35 cellular contexts compared by ENCODE assay signal in genomic region chr2:236028066-236028465, GRCh38.
"Had no signal": no experiment of that assay in that cellular context is flagged by ENCODE, and none has a peak within 500 bp of the region (broad histone marks: within the 10 kb centered on the region; RNA-seq: fewer than 3 reads in every experiment).

No MANE protein-coding gene starts in this region.

- H3K27ac Mint-ChIP-seq: activated B cell treated with CpG ODN at 0.5 μM for 24 hours; activated CD4-positive, alpha-beta memory T cell treated with anti-CD3 and anti-CD28 coated beads for 36 hours; activated CD4-positive, alpha-beta T cell treated with anti-CD3 and anti-CD28 coated beads, Interleukin-2, amount 10 ng/mL, durations not matched to agents 24 days and 14 days; activated CD8-positive, alpha-beta T cell treated with anti-CD3 and anti-CD28 coated beads for 36 hours; activated naive CD4-positive, alpha-beta T cell treated with anti-CD3 and anti-CD28 coated beads for 36 hours; activated naive CD4-positive, alpha-beta T cell treated with anti-CD3 and anti-CD28 coated beads, Interleukin-2, amount 50 U/mL, for 72 hours; activated naive CD8-positive, alpha-beta T cell treated with anti-CD3 and anti-CD28 coated beads for 36 hours; activated T-cell treated with anti-CD3 and anti-CD28 coated beads, Interleukin-2, amount 50 U/mL, for 72 hours; activated T-helper 1 cell treated with anti-CD3 and anti-CD28 coated beads, Interleukin-12 subunit alpha, Interleukin-12 subunit beta, Interleukin-2, Interleukin-4 antibody, amounts not matched to agents 30 ng/mL and 10 ng/mL and 1 ng/mL, durations not matched to agents 14 hours and 24 hours and 36 hours; activated T-helper 17 cell treated with anti-CD3 and anti-CD28 coated beads, Interleukin-2, amount 50 U/mL, for 72 hours; T-helper 1 cell treated with Interleukin-12 subunit alpha and Interleukin-12 subunit beta and Interleukin-4 antibody, amounts not matched to agents 30 μg/mL and 1 μg/mL, for 36 hours; T-helper 2 cell treated with Interferon-gamma antibody and Interleukin-4, amounts not matched to agents 5 μg/mL and 100 μg/mL, for 36 hours had no signal

- DNase-seq: activated B cell treated with CpG ODN at 0.5 μM for 24 hours; activated CD4-positive, alpha-beta memory T cell treated with anti-CD3 and anti-CD28 coated beads for 36 hours; activated CD4-positive, alpha-beta T cell treated with anti-CD3 and anti-CD28 coated beads for 4 hours; activated CD4-positive, alpha-beta T cell treated with anti-CD3 and anti-CD28 coated beads, Interleukin-2, amount 10 ng/mL, durations not matched to agents 24 days and 14 days; activated CD4-positive, alpha-beta T cell treated with anti-CD3 and anti-CD28 coated beads, Interleukin-2, amount 50 U/mL, for 1 hour; activated CD4-positive, alpha-beta T cell treated with anti-CD3 and anti-CD28 coated beads, Interleukin-2, amount 50 U/mL, for 4 hours; activated CD4-positive, CD25-positive, alpha-beta regulatory T cell treated with anti-CD3 and anti-CD28 coated beads, Interleukin-2, amount 50 U/mL, for 72 hours; activated CD8-positive, alpha-beta memory T cell treated with anti-CD3 and anti-CD28 coated beads, Interleukin-2, amount 50 U/mL, for 4 hours; activated CD8-positive, alpha-beta T cell treated with anti-CD3 and anti-CD28 coated beads for 36 hours; activated effector memory CD4-positive, alpha-beta T cell treated with anti-CD3 and anti-CD28 coated beads, Interleukin-2, amount 50 U/mL, for 16 hours; activated gamma-delta T cell treated with Interleukin-2 at 50 U/mL for 16 hours; activated naive CD4-positive, alpha-beta T cell; activated naive CD4-positive, alpha-beta T cell treated with anti-CD3 and anti-CD28 coated beads for 36 hours; activated naive CD4-positive, alpha-beta T cell treated with anti-CD3 and anti-CD28 coated beads, Interleukin-2, amount 50 U/mL, for 16 hours; activated naive CD8-positive, alpha-beta T cell treated with anti-CD3 and anti-CD28 coated beads for 36 hours; activated T-cell treated with anti-CD3 and anti-CD28 coated beads for 4 hours; activated T-cell treated with anti-CD3 and anti-CD28 coated beads, Interleukin-2, amount 50 U/mL, for 1 hour; activated T-cell treated with anti-CD3 and anti-CD28 coated beads, Interleukin-2, amount 50 U/mL, for 4 hours; activated T-cell treated with anti-CD3 and anti-CD28 coated beads, Interleukin-2, amount 50 U/mL, for 72 hours; adrenal gland; amniotic stem cell; aorta; body of pancreas; brain microvascular endothelial cell; central memory CD4-positive, alpha-beta T cell; T-helper 1 cell; T-helper 2 cell; T-helper 9 cell had no signal

- H3K9me3 Mint-ChIP-seq: activated B cell treated with CpG ODN at 0.5 μM for 24 hours; activated CD4-positive, alpha-beta T cell treated with anti-CD3 and anti-CD28 coated beads, Interleukin-2, amount 10 ng/mL, durations not matched to agents 24 days and 14 days; activated CD8-positive, alpha-beta T cell treated with anti-CD3 and anti-CD28 coated beads for 36 hours; activated naive CD8-positive, alpha-beta T cell treated with anti-CD3 and anti-CD28 coated beads for 36 hours; activated T-cell treated with anti-CD3 and anti-CD28 coated beads, Interleukin-2, amount 50 U/mL, for 4 hours; T-helper 2 cell treated with Interferon-gamma antibody and Interleukin-4, amounts not matched to agents 5 μg/mL and 100 μg/mL, for 36 hours had no signal

- H3K36me3 Mint-ChIP-seq: activated CD4-positive, alpha-beta memory T cell treated with anti-CD3 and anti-CD28 coated beads for 36 hours; activated naive CD8-positive, alpha-beta T cell treated with anti-CD3 and anti-CD28 coated beads for 36 hours had no signal

- H3K27me3 Mint-ChIP-seq: activated B cell treated with CpG ODN at 0.5 μM for 24 hours; activated CD4-positive, alpha-beta T cell treated with anti-CD3 and anti-CD28 coated beads, Interleukin-2, amount 10 ng/mL, durations not matched to agents 24 days and 14 days; activated CD8-positive, alpha-beta T cell treated with anti-CD3 and anti-CD28 coated beads for 36 hours; activated T-helper 17 cell treated with anti-CD3 and anti-CD28 coated beads, Interleukin-2, amount 50 U/mL, for 72 hours had no signal

- H3K9me3 ChIP-seq: adrenal gland, body of pancreas, breast epithelium had no signal

- H3K27ac ChIP-seq: adrenal gland, body of pancreas, brain microvascular endothelial cell, breast epithelium, VCaP had no signal

- H3K4me3 Mint-ChIP-seq: activated B cell treated with CpG ODN at 0.5 μM for 24 hours; activated CD4-positive, alpha-beta memory T cell treated with anti-CD3 and anti-CD28 coated beads for 36 hours; activated CD4-positive, alpha-beta T cell treated with anti-CD3 and anti-CD28 coated beads, Interleukin-2, amount 10 ng/mL, durations not matched to agents 24 days and 14 days; activated CD8-positive, alpha-beta T cell treated with anti-CD3 and anti-CD28 coated beads for 36 hours; activated naive CD4-positive, alpha-beta T cell treated with anti-CD3 and anti-CD28 coated beads for 36 hours; activated naive CD8-positive, alpha-beta T cell treated with anti-CD3 and anti-CD28 coated beads for 36 hours; activated T-cell treated with anti-CD3 and anti-CD28 coated beads, Interleukin-2, amount 50 U/mL, for 4 hours; activated T-cell treated with anti-CD3 and anti-CD28 coated beads, Interleukin-2, amount 50 U/mL, for 72 hours; activated T-helper 1 cell treated with anti-CD3 and anti-CD28 coated beads, Interleukin-12 subunit alpha, Interleukin-12 subunit beta, Interleukin-2, Interleukin-4 antibody, amounts not matched to agents 30 ng/mL and 10 ng/mL and 1 ng/mL, durations not matched to agents 14 hours and 24 hours and 36 hours; activated T-helper 17 cell treated with anti-CD3 and anti-CD28 coated beads, Interleukin-2, amount 50 U/mL, for 72 hours; T-helper 1 cell treated with Interleukin-12 subunit alpha and Interleukin-12 subunit beta and Interleukin-4 antibody, amounts not matched to agents 30 μg/mL and 1 μg/mL, for 36 hours; T-helper 2 cell treated with Interferon-gamma antibody and Interleukin-4, amounts not matched to agents 5 μg/mL and 100 μg/mL, for 36 hours had no signal

- H3K27me3 ChIP-seq: adrenal gland, body of pancreas, brain microvascular endothelial cell, breast epithelium had no signal

- H3K4me1 ChIP-seq: adrenal gland, body of pancreas, breast epithelium had no signal

- H3K4me1 Mint-ChIP-seq: activated B cell treated with CpG ODN at 0.5 μM for 24 hours; activated CD4-positive, alpha-beta T cell treated with anti-CD3 and anti-CD28 coated beads, Interleukin-2, amount 10 ng/mL, durations not matched to agents 24 days and 14 days; activated naive CD8-positive, alpha-beta T cell treated with anti-CD3 and anti-CD28 coated beads for 36 hours; activated T-helper 17 cell treated with anti-CD3 and anti-CD28 coated beads, Interleukin-2, amount 50 U/mL, for 72 hours had no signal

- H3K36me3 ChIP-seq: adrenal gland, brain microvascular endothelial cell, breast epithelium had no signal

- ATAC-seq: activated CD8-positive, alpha-beta T cell treated with anti-CD3 and anti-CD28 coated beads for 36 hours; activated naive CD4-positive, alpha-beta T cell treated with anti-CD3 and anti-CD28 coated beads, Interleukin-2, amount 50 U/mL, for 72 hours; activated T-cell treated with anti-CD3 and anti-CD28 coated beads, Interleukin-2, amount 50 U/mL, for 4 hours; activated T-cell treated with anti-CD3 and anti-CD28 coated beads, Interleukin-2, amount 50 U/mL, for 72 hours; activated T-helper 17 cell treated with anti-CD3 and anti-CD28 coated beads, Interleukin-2, amount 50 U/mL, for 72 hours; body of pancreas had no signal

- H3K4me3 ChIP-seq: adrenal gland, body of pancreas, breast epithelium had no signal
